ENCODE assay signal across 31 cellular contexts in genomic region chr2:20227894-20228505, GRCh38. TPM values are rescaled to one million over a fixed set of nuclear protein-coding genes. Genes with fewer than 3 reads are reported as not detected.
DNase-seq lines count a peak whose midpoint lies in the region; ATAC-seq, FAIRE-seq and TF ChIP-seq lines count a peak whose summit lies in the region.
"Had no signal": no experiment of that assay in that cellular context is flagged by ENCODE, and none has a peak within 500 bp of the region (broad histone marks: within the 10 kb centered on the region; RNA-seq: fewer than 3 reads in every experiment).

No MANE protein-coding gene starts in this region.

- no peak overlapping the region for H3K4me2 ChIP-seq in K562 (ENCODE audit: insufficient read depth, low read length)
- H3K4me2 ChIP-seq: BLaER1 treated with 17β-estradiol and CSF1 and Interleukin-3, amounts not matched to agents 10 nM and 100 nM; SK-N-SH had no signal

- H4K20me1 ChIP-seq in K562 (replicated peaks; ENCODE audit: control insufficient read depth, insufficient read depth, low read length) = no peaks in the 10 kb centered on the region

- POLR2A ChIA-PET in K562 (lab: Yijun Ruan, JAX) = no interaction called here

- peaks cover 0 to 29% of the 10 kb centered on the region in 2 experiments; a peak in 2 of 5 replicates for H3K4me1 ChIP-seq in K562 (replicated peaks in 1 of 2; ENCODE audit: control insufficient read depth in 2 of 2, insufficient read depth in 2 of 2, low read length in 2 of 2)

- TF ChIP-seq RAD21 in K562 (CRISPR knock-in tag; conservative IDR thresholded peaks at IDR 0.05 in 1 of 2, IDR thresholded peaks at IDR 0.05 in 1 of 2) = no peak

- no peak overlapping the region for H3K9ac ChIP-seq in K562 (ENCODE audit: insufficient read depth in 1 of 2, low read depth in 2 of 2, low read length in 2 of 2)
- H3K9ac ChIP-seq: BLaER1 treated with 17β-estradiol and CSF1 and Interleukin-3, amounts not matched to agents 10 nM and 100 nM; GM23248; SK-N-SH had no signal

- H3K27ac ChIP-seq in K562 (ENCODE audit: extremely low read depth, low read depth, low read length) = no peak overlapping the region
- H3K27ac ChIP-seq in substantia nigra (ENCODE audit: low read depth, low read length, poor library complexity, severe bottlenecking) = no peak overlapping the region
- H3K27ac ChIP-seq: BLaER1 treated with 17β-estradiol and CSF1 and Interleukin-3, amounts not matched to agents 10 nM and 100 nM; gastrocnemius medialis; GM23248; lower lobe of right lung; psoas muscle had no signal

- in situ Hi-C loops in K562 (cut with MboI) = loop anchor here (10.0 kb wide), 1 partner anchor 93 kb away; no protein-coding TSS in a partner anchor

- no TSS peak for BruUV-seq in K562 (replicated peaks; lab: Mats Ljungman, UMichigan)

- no peak for TF ChIP-seq EP300 in K562 (IDR thresholded peaks at IDR 0.05; ENCODE audit: low read length)

- H3K36me3 ChIP-seq in GM06990 (ENCODE audit: control insufficient read depth, insufficient read depth, low read length) (no peaks in the 10 kb centered on the region), K562 (ENCODE audit: control insufficient read depth, insufficient read depth, low read length) (no peaks in the 10 kb centered on the region)
- H3K36me3 ChIP-seq: BLaER1 treated with 17β-estradiol and CSF1 and Interleukin-3, amounts not matched to agents 10 nM and 100 nM; gastrocnemius medialis; lower lobe of right lung had no signal

- H3K79me2 ChIP-seq in K562 (ENCODE audit: control insufficient read depth, insufficient read depth, low read length) = no peaks in the 10 kb centered on the region

- H3K9me3 ChIP-seq in K562 (replicated peaks; ENCODE audit: control insufficient read depth, insufficient read depth, low read depth, low read length) = no peaks in the 10 kb centered on the region
- H3K9me3 ChIP-seq: BLaER1 treated with 17β-estradiol and CSF1 and Interleukin-3, amounts not matched to agents 10 nM and 100 nM; gastrocnemius medialis; lower lobe of right lung; psoas muscle; SK-N-SH had no signal

- TF ChIP-seq POLR2A in K562 (conservative IDR thresholded peaks at IDR 0.05) = no peak

- ATAC-seq in K562 (0 out of 3 replicates have a peak, but pooled peaks have one; percentile 12), sciatic nerve (no peak)
- ATAC-seq: gastrocnemius medialis; lower lobe of right lung; naive thymus-derived CD4-positive, alpha-beta T cell; psoas muscle had no signal

- 26% methylated on average over 9 of the region's 10 CpGs for WGBS in K562 (ENCODE audit: insufficient coverage, low coverage, missing lambda C conversion rate)

- intact Hi-C loops in K562 (cut with micrococcal nuclease) = loop anchor here (1.0 to 5.0 kb wide), 2 partner anchors 125 to 271 kb away; no protein-coding TSS in a partner anchor
- intact Hi-C loops in sciatic nerve (cut with DNase I) = no loop called here

- DNase-seq in GM06990 (ENCODE audit: extremely low read depth, insufficient read length) (no peak), K562 (ENCODE audit: extremely low read depth in 1 of 4, low spot score in 3 of 4) (no peak), islet precursor cell (peak; percentile 32), substantia nigra (lab: John Stamatoyannopoulos, UW) (no peak), retina (no peak), sciatic nerve (ENCODE audit: low spot score) (no peak), DMS153 treated with DMSO at 0.1 percent for 48 hours (lab: John Stamatoyannopoulos, UW; ENCODE audit: unreplicated experiment) (no peak)
- DNase-seq: activated CD4-positive, alpha-beta T cell treated with anti-CD3 and anti-CD28 coated beads, Interleukin-2, amount 50 U/mL, for 48 hours; activated gamma-delta T cell; DMS153; gastrocnemius medialis; GM23248; KG1; lower lobe of right lung; midbrain; MM.1S; naive thymus-derived CD4-positive, alpha-beta T cell; NCI-H1105 treated with DMSO at 0.1 percent for 48 hours; NCI-H187 treated with DMSO at 0.1 percent for 48 hours; NCI-H2171 treated with DMSO at 0.1 percent for 48 hours; NCI-H510A treated with DMSO at 0.1 percent for 48 hours; nucleus accumbens; psoas muscle; SK-N-SH; stimulated activated CD4-positive, alpha-beta T cell treated with anti-CD3 and anti-CD28 coated beads, Interleukin-15, amount 100 ng/mL, for 24 hours; stimulated activated CD4-positive, alpha-beta T cell treated with anti-CD3 and anti-CD28 coated beads, Interleukin-4, amount 100 ng/mL, for 4 hours; trophoblast cell had no signal

- H3K9me1 ChIP-seq in K562 (ENCODE audit: control insufficient read depth, insufficient read depth, low read length) = no peaks in the 10 kb centered on the region

- TF ChIP-seq CTCF in GM06990 (IDR thresholded peaks at IDR 0.05; ENCODE audit: insufficient read depth, low read length, poor library complexity, severe bottlenecking) (peak; percentile 10), GM12872 (IDR thresholded peaks at IDR 0.05; ENCODE audit: insufficient read depth, low read depth, low read length) (0 out of 3 replicates have a peak, but pooled peaks have one; percentile 20), K562 (IDR thresholded peaks at IDR 0.05 in 2 of 3, conservative IDR thresholded peaks at IDR 0.05 in 1 of 3; ENCODE audit: insufficient read depth in 2 of 3, low read depth in 1 of 3, low read length in 3 of 3) (peak; percentile 16 to 24 (median 23); a peak in 2 of 6 replicates)

- CTCF ChIA-PET in K562 (lab: Yijun Ruan, JAX; ENCODE audit: low intra/inter-chr PET ratio) = no interaction called here

- no peak overlapping the region for H2AFZ ChIP-seq in K562 (ENCODE audit: low read depth, low read length)
- H2AFZ ChIP-seq: GM23248 had no signal

- H3K27me3 ChIP-seq in GM06990 (replicated peaks; ENCODE audit: control insufficient read depth, insufficient read depth, low read length) = no peaks in the 10 kb centered on the region; the same call in 1 of the 2 replicates
- peaks cover 8 to 53% of the 10 kb centered on the region in 2 experiments; a peak in 3 of 5 replicates for H3K27me3 ChIP-seq in K562 (ENCODE audit: control insufficient read depth in 2 of 2, insufficient read depth in 2 of 2, low read length in 2 of 2)

- H3K4me3 ChIP-seq in GM06990 (replicated peaks; ENCODE audit: low read depth, low read length) = no peak overlapping the region
- no peak overlapping the region for H3K4me3 ChIP-seq in K562
- H3K4me3 ChIP-seq: BLaER1 treated with 17β-estradiol and CSF1 and Interleukin-3, amounts not matched to agents 10 nM and 100 nM; gastrocnemius medialis; GM23248; lower lobe of right lung; psoas muscle had no signal

- no peak for FAIRE-seq in K562 (lab: Jason Lieb, UNC)
- FAIRE-seq: astrocyte, TTC549 had no signal

TF ChIP-seq in K562, 482 proteins besides CTCF, POLR2A, EP300 and RAD21:
- TF ChIP-seq E2F5 (CRISPR knock-in tag; IDR thresholded peaks at IDR 0.05) = no peak
- TF ChIP-seq ZNF263 (CRISPR knock-in tag; IDR thresholded peaks at IDR 0.05; ENCODE audit: borderline replicate concordance) = peak; percentile 84
- TF ChIP-seq CTCFL (IDR thresholded peaks at IDR 0.05; ENCODE audit: borderline replicate concordance, insufficient read depth, low read depth, low read length, poor library complexity, severe bottlenecking) = peak; percentile 25

RNA-seq across cellular contexts. Expression of gene SDC1, which starts 3.1 kb away (rescaled TPM):
- total RNA-seq in K562 (2011; cell fraction: chromatin; rRNA removed; ENCODE audit: low replicate concordance) = 0.28 and 0.90 TPM in 2 replicates
- total RNA-seq in K562 (2011; cell fraction: nucleolus; rRNA removed) = 0.39 and 1.3 TPM in 2 replicates
- 0.37 and 0.46 TPM in 2 replicates for total RNA-seq in K562 (2011; cell fraction: nucleoplasm; rRNA removed)
- total RNA-seq in K562 (2014; rRNA removed) (1.5 and 1.7 TPM in 2 replicates), K562 (2014; rRNA removed; fragmentation: Illumina TruSeq; extraction: Trizol) (0.35 and 0.40 TPM in 2 replicates), K562 (2015; rRNA removed; fragmentation: Illumina TruSeq; extraction: Trizol) (1.4 and 1.6 TPM in 2 replicates), K562 (2021) (2.7 TPM in 2 replicates), sciatic nerve (0.98 TPM)
- polyA plus RNA-seq in K562 (2011; rRNA removed) (0.39 and 2.7 TPM in 2 replicates), K562 (2014; fragmentation: Illumina TruSeq; extraction: Trizol) (0.49 and 1.2 TPM in 2 replicates), K562 (2014; fragmentation: Nextera tagmentation; extraction: Ambion mirVana) (under 1 TPM; 0.06 to 0.14 TPM), K562 (2014; rRNA removed) (1.1 and 1.8 TPM in 2 replicates)
- polyA plus RNA-seq in K562 (2011; cell fraction: cytosol; rRNA removed) = 2.3 and 2.9 TPM in 2 replicates
- polyA plus RNA-seq in K562 (2011; cell fraction: nucleus; rRNA removed) = 0.34 and 2.7 TPM in 2 replicates
- 0.86 and 0.90 TPM in 2 replicates for polyA plus RNA-seq in K562 (2012)
- polyA minus RNA-seq in K562 (2011; rRNA and poly(A)+ RNA removed) = 0.39 and 1.3 TPM in 2 replicates
- polyA minus RNA-seq in K562 (2011; cell fraction: cytosol; rRNA and poly(A)+ RNA removed) = 0.57 and 3.1 TPM in 2 replicates
- polyA minus RNA-seq in K562 (2011; cell fraction: nucleus; rRNA and poly(A)+ RNA removed) = 0.13 and 0.56 TPM in 2 replicates
- polyA plus RNA-seq: naive thymus-derived CD4-positive, alpha-beta T cell had no signal
